ENCODE assay signal across 25 cellular contexts in genomic region chr3:41915353-41915752, GRCh38.
"Had no signal": no experiment of that assay in that cellular context is flagged by ENCODE, and none has a peak within 500 bp of the region (broad histone marks: within the 10 kb centered on the region; RNA-seq: fewer than 3 reads in every experiment).

No MANE protein-coding gene starts in this region.

- H3K4me1 ChIP-seq: colonic mucosa, gastrocnemius medialis, left lung, prostate gland, right atrium auricular region, testis, tibial artery had no signal

- DNase-seq: colonic mucosa; effector CD8-positive, alpha-beta T cell; endodermal cell; foreskin fibroblast; gastrocnemius medialis; head of caudate nucleus; left cardiac atrium; left lung; mesenchymal stem cell; mucosa of descending colon; naive B cell; stimulated activated CD4-positive, alpha-beta T cell treated with anti-CD3 and anti-CD28 coated beads, Interleukin-2, amount 100 ng/mL, for 24 hours; stimulated activated CD4-positive, alpha-beta T cell treated with anti-CD3 and anti-CD28 coated beads, Interleukin-4, amount 100 ng/mL, for 24 hours; stimulated activated naive CD8-positive, alpha-beta T cell treated with anti-CD3 and anti-CD28 coated beads, Interleukin-15, Interleukin-2, amounts not matched to agents 100 U/mL and 50 U/mL, for 24 hours; substantia nigra; testis; tibial artery had no signal

- H3K36me3 ChIP-seq: colonic mucosa, gastrocnemius medialis, prostate gland, right atrium auricular region had no signal

- H3K9ac ChIP-seq: neural progenitor cell had no signal

- H3K27ac ChIP-seq: colonic mucosa, epithelial cell of prostate, gastrocnemius medialis, left lung, neural progenitor cell, prostate gland, right atrium auricular region, testis, tibial artery had no signal

- ATAC-seq: esophagus mucosa; gastrocnemius medialis; left cardiac atrium; left lung; mucosa of descending colon; natural killer cell treated with Interleukin-12 subunit alpha and Interleukin-12 subunit beta and Interleukin-15 and Interleukin-18, amount 100 ng/mL, for 72 hours; sciatic nerve; stimulated activated effector memory CD8-positive, alpha-beta T cell treated with anti-CD3 and anti-CD28 coated beads, Interleukin-12 subunit alpha, Interleukin-12 subunit beta, amount 100 ng/mL, for 72 hours; stimulated activated naive CD8-positive, alpha-beta T cell treated with anti-CD3 and anti-CD28 coated beads, Interleukin-15, Interleukin-2, amounts not matched to agents 100 U/mL and 50 U/mL, for 24 hours had no signal

- H2AFZ ChIP-seq: neural progenitor cell had no signal

- H3K27me3 ChIP-seq: colonic mucosa, gastrocnemius medialis, left lung, neural progenitor cell, right atrium auricular region, testis, tibial artery had no signal

- H3K4me2 ChIP-seq: neural progenitor cell had no signal

- H3K9me3 ChIP-seq: colonic mucosa, gastrocnemius medialis, left lung, mucosa of descending colon, prostate gland, right atrium auricular region, testis, tibial artery had no signal

- H3K4me3 ChIP-seq: colonic mucosa, gastrocnemius medialis, left lung, mucosa of descending colon, neural progenitor cell, prostate gland, right atrium auricular region, testis, tibial artery had no signal
